ENCODE assay signal across 1 cellular context in genomic region chr19:55206664-55207500, GRCh38.
TF ChIP-seq lines count a peak whose summit lies in the region.

No MANE protein-coding gene starts in this region.

TF ChIP-seq in K562, 482 proteins besides CTCF, POLR2A, EP300 and RAD21 (continued from another document and continues in another):
- peak; percentile 87 for TF ChIP-seq ARID4B (CRISPR knock-in tag; IDR thresholded peaks at IDR 0.05)
- 0 out of 2 replicates have a peak, but pooled peaks have one; percentile 23 for TF ChIP-seq CBFA2T2 (conservative IDR thresholded peaks at IDR 0.05)
- TF ChIP-seq NCOA2 (IDR thresholded peaks at IDR 0.05; ENCODE audit: partially characterized antibody in 2 of 2), result no peak
- TF ChIP-seq XRCC3 (IDR thresholded peaks at IDR 0.05), result no peak
- TF ChIP-seq YY1 (IDR thresholded peaks at IDR 0.05; ENCODE audit: borderline replicate concordance in 1 of 3, control insufficient read depth in 1 of 3, extremely low read depth in 1 of 3, insufficient read depth in 3 of 3, insufficient read length in 1 of 3, insufficient replicate concordance in 2 of 3, low read depth in 1 of 3, low read length in 2 of 3), result peak in 1 of 3 experiments; percentile 12
- no peak for TF ChIP-seq ARID3A (IDR thresholded peaks at IDR 0.05; ENCODE audit: borderline replicate concordance, low read depth, low read length)
- TF ChIP-seq ZNF253 (CRISPR knock-in tag; conservative IDR thresholded peaks at IDR 0.05), result no peak
- no peak for TF ChIP-seq KDM1A (IDR thresholded peaks at IDR 0.05)
- no peak for TF ChIP-seq TRIM25 (IDR thresholded peaks at IDR 0.05; ENCODE audit: borderline replicate concordance)
- no peak; the same call in none of the 2 replicates for TF ChIP-seq POLR2AphosphoS5 (IDR thresholded peaks at IDR 0.05; ENCODE audit: control insufficient read depth, insufficient read depth, low read depth, low read length)
- TF ChIP-seq BCLAF1 (IDR thresholded peaks at IDR 0.05; ENCODE audit: borderline replicate concordance in 1 of 2, control insufficient read depth in 1 of 2, low read depth in 2 of 2, low read length in 1 of 2), result no peak
- TF ChIP-seq STAT5A (IDR thresholded peaks at IDR 0.05; ENCODE audit: borderline replicate concordance, low read length), result no peak
- no peak for TF ChIP-seq ZNF449 (CRISPR knock-in tag; IDR thresholded peaks at IDR 0.05)
- TF ChIP-seq ZNF121 (CRISPR knock-in tag; conservative IDR thresholded peaks at IDR 0.05), result no peak
- TF ChIP-seq KAT2B (IDR thresholded peaks at IDR 0.05; ENCODE audit: low read depth, low read length), result no peak
- TF ChIP-seq ATF2 (CRISPR knock-in tag; IDR thresholded peaks at IDR 0.05), result no peak
- no peak; the same call in 1 of the 2 replicates for TF ChIP-seq GABPB1 (CRISPR knock-in tag; IDR thresholded peaks at IDR 0.05)
- no peak for TF ChIP-seq PHF21A (IDR thresholded peaks at IDR 0.05; ENCODE audit: borderline replicate concordance, low read depth)
- TF ChIP-seq POU5F1 (IDR thresholded peaks at IDR 0.05; ENCODE audit: borderline replicate concordance, low read depth, low read length, partially characterized antibody), result no peak
- TF ChIP-seq ZNF609 (CRISPR knock-in tag; IDR thresholded peaks at IDR 0.05; ENCODE audit: borderline replicate concordance), result no peak
- no peak for TF ChIP-seq EWSR1 (IDR thresholded peaks at IDR 0.05; ENCODE audit: borderline replicate concordance, low read depth, partially characterized antibody)
- no peak for TF ChIP-seq HMG20A (CRISPR knock-in tag; conservative IDR thresholded peaks at IDR 0.05)
- no peak for TF ChIP-seq E2F5 (CRISPR knock-in tag; IDR thresholded peaks at IDR 0.05)
- TF ChIP-seq BACH1 (tag; IDR thresholded peaks at IDR 0.05), result no peak
- no peak for TF ChIP-seq RBM17 (IDR thresholded peaks at IDR 0.05; ENCODE audit: borderline replicate concordance, low read depth, low read length)
- no peak for TF ChIP-seq DEAF1 (CRISPR knock-in tag; IDR thresholded peaks at IDR 0.05)
- no peak for TF ChIP-seq MLX (CRISPR knock-in tag; conservative IDR thresholded peaks at IDR 0.05)
- TF ChIP-seq ATF4 (CRISPR knock-in tag; IDR thresholded peaks at IDR 0.05), result no peak
